Comparison of ENCODE assay signal across 1 cellular context in the genomic region with DNA sequence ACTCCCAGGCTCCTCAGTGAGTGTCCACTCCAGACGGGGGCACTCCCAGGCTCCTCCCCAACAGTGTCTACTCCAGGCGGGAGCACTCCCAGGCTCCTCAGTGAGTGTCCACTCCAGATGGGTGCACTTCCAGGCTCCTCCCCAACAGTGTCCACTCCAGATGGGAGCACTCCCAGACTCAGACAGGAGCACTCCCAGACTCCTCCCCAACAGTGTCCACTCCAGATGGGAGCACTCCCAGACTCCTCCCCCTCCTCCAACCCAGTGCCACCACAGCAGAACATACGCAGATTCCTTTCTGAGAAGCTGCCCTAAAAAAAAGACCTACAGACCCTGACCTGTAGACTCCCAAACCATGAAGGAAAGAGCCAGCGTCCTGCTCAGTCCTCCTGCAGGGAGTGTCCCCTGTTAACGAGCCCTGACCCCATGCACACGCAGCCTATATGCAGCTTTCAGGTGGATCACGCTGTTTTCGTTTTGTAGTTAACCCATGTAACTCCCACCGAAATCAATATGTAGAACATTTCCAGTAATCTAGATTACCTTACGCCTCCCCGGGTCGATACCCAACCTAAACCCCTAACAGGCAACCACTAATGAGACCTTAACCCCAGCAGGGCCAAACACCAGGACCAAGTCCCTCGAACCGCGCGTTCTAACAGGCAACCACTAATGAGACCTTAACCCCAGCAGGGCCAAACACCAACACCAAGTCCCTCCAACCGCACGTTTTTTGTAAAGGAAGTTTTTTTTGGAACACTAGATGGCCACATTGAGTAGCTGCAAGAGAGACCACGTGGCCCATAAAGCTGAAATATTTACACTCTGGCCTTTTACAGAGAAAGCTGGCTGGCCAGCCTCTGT.
A peak's percentile ranks its signal among the peaks of the same experiment; 100 is the strongest.
TF ChIP-seq lines count a peak whose summit lies in the region.

No MANE protein-coding gene starts in this region.

TF ChIP-seq in HepG2, 621 proteins besides CTCF, POLR2A, EP300 and RAD21 (continued from another document):
- TF ChIP-seq, protein P1, sequence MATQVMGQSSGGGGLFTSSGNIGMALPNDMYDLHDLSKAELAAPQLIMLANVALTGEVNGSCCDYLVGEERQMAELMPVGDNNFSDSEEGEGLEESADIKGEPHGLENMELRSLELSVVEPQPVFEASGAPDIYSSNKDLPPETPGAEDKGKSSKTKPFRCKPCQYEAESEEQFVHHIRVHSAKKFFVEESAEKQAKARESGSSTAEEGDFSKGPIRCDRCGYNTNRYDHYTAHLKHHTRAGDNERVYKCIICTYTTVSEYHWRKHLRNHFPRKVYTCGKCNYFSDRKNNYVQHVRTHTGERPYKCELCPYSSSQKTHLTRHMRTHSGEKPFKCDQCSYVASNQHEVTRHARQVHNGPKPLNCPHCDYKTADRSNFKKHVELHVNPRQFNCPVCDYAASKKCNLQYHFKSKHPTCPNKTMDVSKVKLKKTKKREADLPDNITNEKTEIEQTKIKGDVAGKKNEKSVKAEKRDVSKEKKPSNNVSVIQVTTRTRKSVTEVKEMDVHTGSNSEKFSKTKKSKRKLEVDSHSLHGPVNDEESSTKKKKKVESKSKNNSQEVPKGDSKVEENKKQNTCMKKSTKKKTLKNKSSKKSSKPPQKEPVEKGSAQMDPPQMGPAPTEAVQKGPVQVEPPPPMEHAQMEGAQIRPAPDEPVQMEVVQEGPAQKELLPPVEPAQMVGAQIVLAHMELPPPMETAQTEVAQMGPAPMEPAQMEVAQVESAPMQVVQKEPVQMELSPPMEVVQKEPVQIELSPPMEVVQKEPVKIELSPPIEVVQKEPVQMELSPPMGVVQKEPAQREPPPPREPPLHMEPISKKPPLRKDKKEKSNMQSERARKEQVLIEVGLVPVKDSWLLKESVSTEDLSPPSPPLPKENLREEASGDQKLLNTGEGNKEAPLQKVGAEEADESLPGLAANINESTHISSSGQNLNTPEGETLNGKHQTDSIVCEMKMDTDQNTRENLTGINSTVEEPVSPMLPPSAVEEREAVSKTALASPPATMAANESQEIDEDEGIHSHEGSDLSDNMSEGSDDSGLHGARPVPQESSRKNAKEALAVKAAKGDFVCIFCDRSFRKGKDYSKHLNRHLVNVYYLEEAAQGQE (IDR thresholded peaks at IDR 0.05; ENCODE audit: borderline replicate concordance in 1 of 2, low read depth in 1 of 2, low read length in 2 of 2): no peak
- TF ChIP-seq CAMTA2 (CRISPR knock-in tag; IDR thresholded peaks at IDR 0.05; ENCODE audit: borderline replicate concordance): no peak
- TF ChIP-seq ZZZ3 (CRISPR knock-in tag; IDR thresholded peaks at IDR 0.05; ENCODE audit: borderline replicate concordance): no peak
- TF ChIP-seq, protein P2, sequence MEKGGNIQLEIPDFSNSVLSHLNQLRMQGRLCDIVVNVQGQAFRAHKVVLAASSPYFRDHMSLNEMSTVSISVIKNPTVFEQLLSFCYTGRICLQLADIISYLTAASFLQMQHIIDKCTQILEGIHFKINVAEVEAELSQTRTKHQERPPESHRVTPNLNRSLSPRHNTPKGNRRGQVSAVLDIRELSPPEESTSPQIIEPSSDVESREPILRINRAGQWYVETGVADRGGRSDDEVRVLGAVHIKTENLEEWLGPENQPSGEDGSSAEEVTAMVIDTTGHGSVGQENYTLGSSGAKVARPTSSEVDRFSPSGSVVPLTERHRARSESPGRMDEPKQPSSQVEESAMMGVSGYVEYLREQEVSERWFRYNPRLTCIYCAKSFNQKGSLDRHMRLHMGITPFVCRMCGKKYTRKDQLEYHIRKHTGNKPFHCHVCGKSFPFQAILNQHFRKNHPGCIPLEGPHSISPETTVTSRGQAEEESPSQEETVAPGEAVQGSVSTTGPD (CRISPR knock-in tag; IDR thresholded peaks at IDR 0.05): no peak
- no peak for TF ChIP-seq GTF3A (CRISPR knock-in tag; conservative IDR thresholded peaks at IDR 0.05)
- TF ChIP-seq FOXA1 (IDR thresholded peaks at IDR 0.05): no peak
- 0 out of 2 replicates have a peak, but pooled peaks have one; percentile 10 for TF ChIP-seq FOXA1 (CRISPR knock-in tag; IDR thresholded peaks at IDR 0.05)
- TF ChIP-seq, protein P3, sequence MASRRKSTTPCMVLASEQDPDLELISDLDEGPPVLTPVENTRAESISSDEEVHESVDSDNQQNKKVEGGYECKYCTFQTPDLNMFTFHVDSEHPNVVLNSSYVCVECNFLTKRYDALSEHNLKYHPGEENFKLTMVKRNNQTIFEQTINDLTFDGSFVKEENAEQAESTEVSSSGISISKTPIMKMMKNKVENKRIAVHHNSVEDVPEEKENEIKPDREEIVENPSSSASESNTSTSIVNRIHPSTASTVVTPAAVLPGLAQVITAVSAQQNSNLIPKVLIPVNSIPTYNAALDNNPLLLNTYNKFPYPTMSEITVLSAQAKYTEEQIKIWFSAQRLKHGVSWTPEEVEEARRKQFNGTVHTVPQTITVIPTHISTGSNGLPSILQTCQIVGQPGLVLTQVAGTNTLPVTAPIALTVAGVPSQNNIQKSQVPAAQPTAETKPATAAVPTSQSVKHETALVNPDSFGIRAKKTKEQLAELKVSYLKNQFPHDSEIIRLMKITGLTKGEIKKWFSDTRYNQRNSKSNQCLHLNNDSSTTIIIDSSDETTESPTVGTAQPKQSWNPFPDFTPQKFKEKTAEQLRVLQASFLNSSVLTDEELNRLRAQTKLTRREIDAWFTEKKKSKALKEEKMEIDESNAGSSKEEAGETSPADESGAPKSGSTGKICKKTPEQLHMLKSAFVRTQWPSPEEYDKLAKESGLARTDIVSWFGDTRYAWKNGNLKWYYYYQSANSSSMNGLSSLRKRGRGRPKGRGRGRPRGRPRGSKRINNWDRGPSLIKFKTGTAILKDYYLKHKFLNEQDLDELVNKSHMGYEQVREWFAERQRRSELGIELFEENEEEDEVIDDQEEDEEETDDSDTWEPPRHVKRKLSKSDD (CRISPR knock-in tag; IDR thresholded peaks at IDR 0.05; ENCODE audit: low read depth): no peak
- peak; percentile 77; the same call in 1 of the 3 replicates for TF ChIP-seq MXI1 (IDR thresholded peaks at IDR 0.05; ENCODE audit: borderline replicate concordance, low read depth, low read length)
- peak; percentile 27; the same call in 1 of the 2 replicates for TF ChIP-seq ERF (CRISPR knock-in tag; IDR thresholded peaks at IDR 0.05)
- TF ChIP-seq SALL2 (CRISPR knock-in tag; IDR thresholded peaks at IDR 0.05): 0 out of 2 replicates have a peak, but pooled peaks have one; percentile 46
- TF ChIP-seq ZNF253 (CRISPR knock-in tag; IDR thresholded peaks at IDR 0.05; ENCODE audit: borderline replicate concordance): no peak
- TF ChIP-seq ARID2 (CRISPR knock-in tag; IDR thresholded peaks at IDR 0.05; ENCODE audit: borderline replicate concordance): no peak
- TF ChIP-seq, protein P4, sequence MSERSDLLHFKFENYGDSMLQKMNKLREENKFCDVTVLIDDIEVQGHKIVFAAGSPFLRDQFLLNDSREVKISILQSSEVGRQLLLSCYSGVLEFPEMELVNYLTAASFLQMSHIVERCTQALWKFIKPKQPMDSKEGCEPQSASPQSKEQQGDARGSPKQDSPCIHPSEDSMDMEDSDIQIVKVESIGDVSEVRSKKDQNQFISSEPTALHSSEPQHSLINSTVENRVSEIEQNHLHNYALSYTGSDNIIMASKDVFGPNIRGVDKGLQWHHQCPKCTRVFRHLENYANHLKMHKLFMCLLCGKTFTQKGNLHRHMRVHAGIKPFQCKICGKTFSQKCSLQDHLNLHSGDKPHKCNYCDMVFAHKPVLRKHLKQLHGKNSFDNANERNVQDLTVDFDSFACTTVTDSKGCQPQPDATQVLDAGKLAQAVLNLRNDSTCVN (CRISPR knock-in tag; IDR thresholded peaks at IDR 0.05; ENCODE audit: borderline replicate concordance): no peak
- TF ChIP-seq, protein P5, sequence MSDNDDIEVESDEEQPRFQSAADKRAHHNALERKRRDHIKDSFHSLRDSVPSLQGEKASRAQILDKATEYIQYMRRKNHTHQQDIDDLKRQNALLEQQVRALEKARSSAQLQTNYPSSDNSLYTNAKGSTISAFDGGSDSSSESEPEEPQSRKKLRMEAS (IDR thresholded peaks at IDR 0.05): peak; percentile 90
- peak; percentile 53; the same call in 1 of the 2 replicates for TF ChIP-seq TBX2 (CRISPR knock-in tag; IDR thresholded peaks at IDR 0.05; ENCODE audit: borderline replicate concordance)
